Comparison of ENCODE assay signal across 35 cellular contexts in the genomic region with DNA sequence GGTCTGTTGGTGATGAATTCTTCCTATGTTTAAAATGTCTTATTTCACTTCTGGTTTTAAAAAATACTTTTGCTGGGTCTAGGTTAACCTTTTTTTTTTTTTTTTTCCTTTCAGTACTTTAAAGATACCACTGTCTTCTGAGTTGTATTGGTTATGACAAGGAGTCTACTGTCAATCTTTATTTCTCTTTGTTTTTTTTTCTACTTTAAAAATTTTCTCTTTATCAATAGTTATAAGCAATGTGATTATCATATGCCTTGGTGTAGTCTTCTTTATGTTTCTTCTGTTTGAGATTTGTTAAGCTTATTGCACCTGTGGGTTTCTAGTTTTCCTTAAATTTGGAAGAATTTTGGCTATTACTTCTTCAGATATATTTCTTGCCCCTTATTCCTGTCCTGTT.
"Had no signal": no experiment of that assay in that cellular context is flagged by ENCODE, and none has a peak within 500 bp of the region (broad histone marks: within the 10 kb centered on the region; RNA-seq: fewer than 3 reads in every experiment).

No MANE protein-coding gene starts in this region.

- H3K4me3 Mint-ChIP-seq: activated CD4-positive, alpha-beta memory T cell treated with anti-CD3 and anti-CD28 coated beads, Interleukin-2, amount 10 ng/mL, durations not matched to agents 7 days and 5 days; activated CD4-positive, alpha-beta T cell treated with anti-CD3 and anti-CD28 coated beads for 36 hours; activated CD4-positive, alpha-beta T cell treated with anti-CD3 and anti-CD28 coated beads, Interleukin-2, amount 10 ng/mL, durations not matched to agents 7 days and 5 days; activated CD8-positive, alpha-beta memory T cell treated with anti-CD3 and anti-CD28 coated beads, Interleukin-2, amount 10 ng/mL, durations not matched to agents 7 days and 5 days; activated CD8-positive, alpha-beta T cell treated with anti-CD3 and anti-CD28 coated beads, Interleukin-2, amount 10 ng/mL, durations not matched to agents 7 days and 5 days; activated naive CD4-positive, alpha-beta T cell treated with anti-CD3 and anti-CD28 coated beads, Interleukin-2, amount 10 ng/mL, durations not matched to agents 7 days and 5 days; activated naive CD4-positive, alpha-beta T cell treated with anti-CD3 and anti-CD28 coated beads, Interleukin-2, amount 50 U/mL, for 24 hours; activated naive CD8-positive, alpha-beta T cell; activated naive CD8-positive, alpha-beta T cell treated with anti-CD3 and anti-CD28 coated beads, Interleukin-2, amount 10 ng/mL, durations not matched to agents 7 days and 5 days; activated naive CD8-positive, alpha-beta T cell treated with anti-CD3 and anti-CD28 coated beads, Interleukin-2, amount 50 U/mL, for 24 hours; activated T-cell treated with anti-CD3 and anti-CD28 coated beads, Interleukin-2, amount 50 U/mL, for 24 hours; T-helper 1 cell treated with Interleukin-12 subunit alpha and Interleukin-12 subunit beta and Interleukin-4 antibody, amounts not matched to agents 30 μg/mL and 1 μg/mL, for 36 hours; T-helper 2 cell treated with Interferon-gamma antibody and Interleukin-4, amounts not matched to agents 5 μg/mL and 100 μg/mL, for 36 hours had no signal

- H3K27ac Mint-ChIP-seq: activated CD4-positive, alpha-beta memory T cell treated with anti-CD3 and anti-CD28 coated beads, Interleukin-2, amount 10 ng/mL, durations not matched to agents 7 days and 5 days; activated CD4-positive, alpha-beta T cell treated with anti-CD3 and anti-CD28 coated beads for 36 hours; activated CD4-positive, alpha-beta T cell treated with anti-CD3 and anti-CD28 coated beads, Interleukin-2, amount 10 ng/mL, durations not matched to agents 7 days and 5 days; activated CD8-positive, alpha-beta memory T cell treated with anti-CD3 and anti-CD28 coated beads, Interleukin-2, amount 10 ng/mL, durations not matched to agents 7 days and 5 days; activated CD8-positive, alpha-beta T cell treated with anti-CD3 and anti-CD28 coated beads, Interleukin-2, amount 10 ng/mL, durations not matched to agents 7 days and 5 days; activated naive CD4-positive, alpha-beta T cell treated with anti-CD3 and anti-CD28 coated beads, Interleukin-2, amount 10 ng/mL, durations not matched to agents 7 days and 5 days; activated naive CD4-positive, alpha-beta T cell treated with anti-CD3 and anti-CD28 coated beads, Interleukin-2, amount 50 U/mL, for 24 hours; activated naive CD8-positive, alpha-beta T cell; activated naive CD8-positive, alpha-beta T cell treated with anti-CD3 and anti-CD28 coated beads, Interleukin-2, amount 10 ng/mL, durations not matched to agents 7 days and 5 days; activated naive CD8-positive, alpha-beta T cell treated with anti-CD3 and anti-CD28 coated beads, Interleukin-2, amount 50 U/mL, for 24 hours; activated T-cell treated with anti-CD3 and anti-CD28 coated beads, Interleukin-2, amount 50 U/mL, for 24 hours; activated T-helper 2 cell treated with anti-CD3 and anti-CD28 coated beads, Interferon-gamma antibody, Interleukin-2, Interleukin-4, amounts not matched to agents 10 μg/mL and 5 μg/mL and 100 μg/mL, durations not matched to agents 14 hours and 24 hours and 36 hours; T-helper 1 cell treated with Interleukin-12 subunit alpha and Interleukin-12 subunit beta and Interleukin-4 antibody, amounts not matched to agents 30 μg/mL and 1 μg/mL, for 36 hours; T-helper 2 cell treated with Interferon-gamma antibody and Interleukin-4, amounts not matched to agents 5 μg/mL and 100 μg/mL, for 36 hours had no signal

- H3K36me3 ChIP-seq: brain microvascular endothelial cell, breast epithelium had no signal

- H3K27me3 Mint-ChIP-seq: activated T-cell treated with anti-CD3 and anti-CD28 coated beads, Interleukin-2, amount 50 U/mL, for 24 hours had no signal

- H3K4me3 ChIP-seq: body of pancreas, breast epithelium had no signal

- H3K27ac ChIP-seq: body of pancreas, brain microvascular endothelial cell, breast epithelium had no signal

- DNase-seq: activated CD4-positive, alpha-beta memory T cell treated with anti-CD3 and anti-CD28 coated beads, Interleukin-2, amount 10 ng/mL, durations not matched to agents 7 days and 5 days; activated CD4-positive, alpha-beta T cell treated with anti-CD3 and anti-CD28 coated beads for 1 hour; activated CD4-positive, alpha-beta T cell treated with anti-CD3 and anti-CD28 coated beads for 36 hours; activated CD4-positive, alpha-beta T cell treated with anti-CD3 and anti-CD28 coated beads for 48 hours; activated CD4-positive, alpha-beta T cell treated with anti-CD3 and anti-CD28 coated beads, Interleukin-2, amount 10 ng/mL, durations not matched to agents 7 days and 5 days; activated CD4-positive, alpha-beta T cell treated with anti-CD3 and anti-CD28 coated beads, Interleukin-2, amount 50 U/mL, for 48 hours; activated CD4-positive, CD25-positive, alpha-beta regulatory T cell; activated CD8-positive, alpha-beta memory T cell treated with anti-CD3 and anti-CD28 coated beads for 24 hours; activated CD8-positive, alpha-beta memory T cell treated with anti-CD3 and anti-CD28 coated beads, Interleukin-2, amount 10 ng/mL, durations not matched to agents 7 days and 5 days; activated CD8-positive, alpha-beta memory T cell treated with anti-CD3 and anti-CD28 coated beads, Interleukin-2, amount 50 U/mL, for 48 hours; activated CD8-positive, alpha-beta T cell treated with anti-CD3 and anti-CD28 coated beads, Interleukin-2, amount 10 ng/mL, durations not matched to agents 7 days and 5 days; activated effector memory CD4-positive, alpha-beta T cell treated with Interleukin-2 at 50 U/mL for 16 hours; activated gamma-delta T cell; activated naive CD4-positive, alpha-beta T cell treated with anti-CD3 and anti-CD28 coated beads, Interleukin-2, amount 10 ng/mL, durations not matched to agents 7 days and 5 days; activated naive CD4-positive, alpha-beta T cell treated with Interleukin-2 at 50 U/mL for 16 hours; activated naive CD8-positive, alpha-beta T cell treated with anti-CD3 and anti-CD28 coated beads, Interleukin-2, amount 10 ng/mL, durations not matched to agents 7 days and 5 days; activated naive CD8-positive, alpha-beta T cell treated with anti-CD3 and anti-CD28 coated beads, Interleukin-2, amount 50 U/mL, for 24 hours; activated T-cell treated with anti-CD3 and anti-CD28 coated beads, Interleukin-2, amount 50 U/mL, for 24 hours; activated T-cell treated with anti-CD3 and anti-CD28 coated beads, Interleukin-2, amount 50 U/mL, for 48 hours; aorta; body of pancreas; brain microvascular endothelial cell; central memory CD4-positive, alpha-beta T cell; T-helper 1 cell; T-helper 2 cell; T-helper 9 cell had no signal

- H3K4me1 Mint-ChIP-seq: activated CD4-positive, alpha-beta T cell treated with anti-CD3 and anti-CD28 coated beads, Interleukin-2, amount 10 ng/mL, durations not matched to agents 7 days and 5 days; activated CD8-positive, alpha-beta memory T cell treated with anti-CD3 and anti-CD28 coated beads, Interleukin-2, amount 10 ng/mL, durations not matched to agents 7 days and 5 days; activated naive CD4-positive, alpha-beta T cell treated with anti-CD3 and anti-CD28 coated beads, Interleukin-2, amount 50 U/mL, for 24 hours had no signal

- H3K27me3 ChIP-seq: body of pancreas, brain microvascular endothelial cell, breast epithelium had no signal

- ATAC-seq: activated CD4-positive, alpha-beta T cell treated with anti-CD3 and anti-CD28 coated beads for 36 hours; activated CD4-positive, CD25-positive, alpha-beta regulatory T cell treated with anti-CD3 and anti-CD28 coated beads, Interleukin-2, amount 50 U/mL, for 24 hours; activated CD8-positive, alpha-beta memory T cell treated with anti-CD3 and anti-CD28 coated beads, Interleukin-2, amount 10 ng/mL, durations not matched to agents 7 days and 5 days; activated CD8-positive, alpha-beta T cell treated with anti-CD3 and anti-CD28 coated beads, Interleukin-2, amount 10 ng/mL, durations not matched to agents 7 days and 5 days; activated naive CD8-positive, alpha-beta T cell treated with anti-CD3 and anti-CD28 coated beads, Interleukin-2, amount 50 U/mL, for 24 hours; body of pancreas had no signal

- FAIRE-seq: astrocyte, TTC549 had no signal

- H3K36me3 Mint-ChIP-seq: activated CD8-positive, alpha-beta memory T cell treated with anti-CD3 and anti-CD28 coated beads, Interleukin-2, amount 10 ng/mL, durations not matched to agents 7 days and 5 days had no signal

- H3K9me3 ChIP-seq: body of pancreas, breast epithelium had no signal

- H3K4me1 ChIP-seq: body of pancreas, breast epithelium had no signal
